1 cellular context compared by ENCODE assay signal in the genomic region with DNA sequence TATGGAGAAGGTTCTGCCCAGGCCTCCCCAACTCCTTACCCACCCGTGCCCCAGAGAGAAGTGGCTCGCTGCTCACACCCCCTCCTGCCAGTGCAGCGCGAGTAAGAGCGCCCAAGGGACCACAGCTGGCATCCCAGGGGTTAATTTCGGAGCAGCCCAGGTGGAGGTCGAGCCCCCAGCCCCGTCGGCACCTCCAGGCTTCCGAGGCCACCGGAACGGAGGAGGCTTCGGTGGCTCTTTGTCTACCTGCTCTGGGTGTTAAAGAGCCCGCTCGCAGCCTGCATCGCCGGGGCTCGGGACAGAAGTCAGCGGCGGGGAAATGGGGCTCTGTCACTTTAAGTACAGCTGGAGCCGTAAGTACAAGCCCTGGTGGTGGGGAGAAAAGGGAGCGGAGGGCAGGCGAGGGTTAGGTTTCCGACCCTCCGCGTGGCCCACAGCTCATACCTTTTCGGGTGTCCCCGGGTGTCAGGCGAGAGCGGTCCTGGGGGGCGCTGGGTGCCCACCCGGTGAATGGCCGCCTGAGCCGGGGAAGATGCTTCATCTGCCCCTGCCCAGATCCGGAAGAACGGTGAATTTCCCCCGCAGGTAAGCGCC.
TF ChIP-seq lines count a peak whose summit lies in the region.

No MANE protein-coding gene starts in this region.

TF ChIP-seq in H1, 55 proteins besides CTCF, POLR2A, EP300 and RAD21 (continued from another document):
- TF ChIP-seq ASH2L (IDR thresholded peaks at IDR 0.05; ENCODE audit: low read length): peak; percentile 8
- no peak for TF ChIP-seq RFX5 (IDR thresholded peaks at IDR 0.05; ENCODE audit: borderline replicate concordance, low read depth, low read length)
- no peak for TF ChIP-seq YY1 (IDR thresholded peaks at IDR 0.05; ENCODE audit: low read depth, low read length)
- no peak for TF ChIP-seq CEBPB (IDR thresholded peaks at IDR 0.05; ENCODE audit: low read depth, low read length)
- no peak for TF ChIP-seq EZH2 (IDR thresholded peaks at IDR 0.05; ENCODE audit: low read depth, low read length, severe bottlenecking)
- TF ChIP-seq HDAC2 (IDR thresholded peaks at IDR 0.05; ENCODE audit: borderline replicate concordance in 1 of 2, low read depth in 2 of 2, low read length in 2 of 2): no peak
- TF ChIP-seq KDM4A (IDR thresholded peaks at IDR 0.05; ENCODE audit: low read depth, low read length, severe bottlenecking): peak; percentile 59
- 0 out of 4 replicates have a peak, but pooled peaks have one; percentile 27 to 66 for TF ChIP-seq SIN3A (conservative IDR thresholded peaks at IDR 0.05 in 1 of 2, IDR thresholded peaks at IDR 0.05 in 1 of 2; ENCODE audit: low read depth in 1 of 2, low read length in 2 of 2)
- no peak for TF ChIP-seq KDM5A (IDR thresholded peaks at IDR 0.05; ENCODE audit: low read length)
- TF ChIP-seq TAF1 (IDR thresholded peaks at IDR 0.05; ENCODE audit: low read depth, low read length): 0 out of 2 replicates have a peak, but pooled peaks have one; percentile 31
- TF ChIP-seq, protein P1, sequence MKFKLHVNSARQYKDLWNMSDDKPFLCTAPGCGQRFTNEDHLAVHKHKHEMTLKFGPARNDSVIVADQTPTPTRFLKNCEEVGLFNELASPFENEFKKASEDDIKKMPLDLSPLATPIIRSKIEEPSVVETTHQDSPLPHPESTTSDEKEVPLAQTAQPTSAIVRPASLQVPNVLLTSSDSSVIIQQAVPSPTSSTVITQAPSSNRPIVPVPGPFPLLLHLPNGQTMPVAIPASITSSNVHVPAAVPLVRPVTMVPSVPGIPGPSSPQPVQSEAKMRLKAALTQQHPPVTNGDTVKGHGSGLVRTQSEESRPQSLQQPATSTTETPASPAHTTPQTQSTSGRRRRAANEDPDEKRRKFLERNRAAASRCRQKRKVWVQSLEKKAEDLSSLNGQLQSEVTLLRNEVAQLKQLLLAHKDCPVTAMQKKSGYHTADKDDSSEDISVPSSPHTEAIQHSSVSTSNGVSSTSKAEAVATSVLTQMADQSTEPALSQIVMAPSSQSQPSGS (IDR thresholded peaks at IDR 0.05; ENCODE audit: low read length): no peak
- TF ChIP-seq CBX8 (IDR thresholded peaks at IDR 0.05; ENCODE audit: borderline replicate concordance, low read depth, low read length): no peak
- TF ChIP-seq, protein P2, sequence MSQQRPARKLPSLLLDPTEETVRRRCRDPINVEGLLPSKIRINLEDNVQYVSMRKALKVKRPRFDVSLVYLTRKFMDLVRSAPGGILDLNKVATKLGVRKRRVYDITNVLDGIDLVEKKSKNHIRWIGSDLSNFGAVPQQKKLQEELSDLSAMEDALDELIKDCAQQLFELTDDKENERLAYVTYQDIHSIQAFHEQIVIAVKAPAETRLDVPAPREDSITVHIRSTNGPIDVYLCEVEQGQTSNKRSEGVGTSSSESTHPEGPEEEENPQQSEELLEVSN (IDR thresholded peaks at IDR 0.05): 0 out of 2 replicates have a peak, but pooled peaks have one; percentile 26
- TF ChIP-seq, protein P3, sequence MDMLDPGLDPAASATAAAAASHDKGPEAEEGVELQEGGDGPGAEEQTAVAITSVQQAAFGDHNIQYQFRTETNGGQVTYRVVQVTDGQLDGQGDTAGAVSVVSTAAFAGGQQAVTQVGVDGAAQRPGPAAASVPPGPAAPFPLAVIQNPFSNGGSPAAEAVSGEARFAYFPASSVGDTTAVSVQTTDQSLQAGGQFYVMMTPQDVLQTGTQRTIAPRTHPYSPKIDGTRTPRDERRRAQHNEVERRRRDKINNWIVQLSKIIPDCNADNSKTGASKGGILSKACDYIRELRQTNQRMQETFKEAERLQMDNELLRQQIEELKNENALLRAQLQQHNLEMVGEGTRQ (IDR thresholded peaks at IDR 0.05; ENCODE audit: low read length): no peak
- TF ChIP-seq NANOG (IDR thresholded peaks at IDR 0.05; ENCODE audit: insufficient read depth, low read depth, low read length, poor library complexity, severe bottlenecking): no peak
- TF ChIP-seq ZNF274 (IDR thresholded peaks at IDR 0.05; ENCODE audit: borderline replicate concordance, extremely low read depth, low read length): no peak
- TF ChIP-seq, protein P4, sequence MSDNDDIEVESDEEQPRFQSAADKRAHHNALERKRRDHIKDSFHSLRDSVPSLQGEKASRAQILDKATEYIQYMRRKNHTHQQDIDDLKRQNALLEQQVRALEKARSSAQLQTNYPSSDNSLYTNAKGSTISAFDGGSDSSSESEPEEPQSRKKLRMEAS (IDR thresholded peaks at IDR 0.05): peak; percentile 61
- TF ChIP-seq, protein P5, sequence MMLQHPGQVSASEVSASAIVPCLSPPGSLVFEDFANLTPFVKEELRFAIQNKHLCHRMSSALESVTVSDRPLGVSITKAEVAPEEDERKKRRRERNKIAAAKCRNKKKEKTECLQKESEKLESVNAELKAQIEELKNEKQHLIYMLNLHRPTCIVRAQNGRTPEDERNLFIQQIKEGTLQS (IDR thresholded peaks at IDR 0.05; ENCODE audit: insufficient read depth, low read depth, low read length): no peak
- TF ChIP-seq MAFK (IDR thresholded peaks at IDR 0.05; ENCODE audit: low read depth, low read length): no peak
- TF ChIP-seq TAF7 (optimal IDR thresholded peaks at IDR 0.05; ENCODE audit: borderline replicate concordance, low read depth, low read length): peak; percentile 33
- no peak for TF ChIP-seq SIRT6 (IDR thresholded peaks at IDR 0.05; ENCODE audit: low read length)
- no peak; the same call in 1 of the 2 replicates for TF ChIP-seq RBBP5 (IDR thresholded peaks at IDR 0.05; ENCODE audit: borderline replicate concordance, low read depth, low read length)
- no peak for TF ChIP-seq CHD1 (IDR thresholded peaks at IDR 0.05; ENCODE audit: low read depth, low read length)
- TF ChIP-seq SUZ12 (IDR thresholded peaks at IDR 0.05; ENCODE audit: low read length): no peak
- TF ChIP-seq POU5F1 (IDR thresholded peaks at IDR 0.05; ENCODE audit: low read depth, low read length): no peak
- TF ChIP-seq JUN (IDR thresholded peaks at IDR 0.05; ENCODE audit: low read depth, low read length): no peak
- no peak for TF ChIP-seq HDAC6 (IDR thresholded peaks at IDR 0.05; ENCODE audit: low read depth, low read length)
- no peak for TF ChIP-seq SP1 (IDR thresholded peaks at IDR 0.05; ENCODE audit: low read depth, low read length)
- peak; percentile 43; the same call in 1 of the 2 replicates for TF ChIP-seq PHF8 (conservative IDR thresholded peaks at IDR 0.05; ENCODE audit: low read depth, low read length)
- no peak for TF ChIP-seq GTF2F1 (IDR thresholded peaks at IDR 0.05; ENCODE audit: borderline replicate concordance, low read depth, low read length)
- TF ChIP-seq NRF1 (IDR thresholded peaks at IDR 0.05; ENCODE audit: low read depth, low read length): no peak
- no peak for TF ChIP-seq POLR2AphosphoS5 (IDR thresholded peaks at IDR 0.05; ENCODE audit: low read depth, low read length)
- TF ChIP-seq, protein P6, sequence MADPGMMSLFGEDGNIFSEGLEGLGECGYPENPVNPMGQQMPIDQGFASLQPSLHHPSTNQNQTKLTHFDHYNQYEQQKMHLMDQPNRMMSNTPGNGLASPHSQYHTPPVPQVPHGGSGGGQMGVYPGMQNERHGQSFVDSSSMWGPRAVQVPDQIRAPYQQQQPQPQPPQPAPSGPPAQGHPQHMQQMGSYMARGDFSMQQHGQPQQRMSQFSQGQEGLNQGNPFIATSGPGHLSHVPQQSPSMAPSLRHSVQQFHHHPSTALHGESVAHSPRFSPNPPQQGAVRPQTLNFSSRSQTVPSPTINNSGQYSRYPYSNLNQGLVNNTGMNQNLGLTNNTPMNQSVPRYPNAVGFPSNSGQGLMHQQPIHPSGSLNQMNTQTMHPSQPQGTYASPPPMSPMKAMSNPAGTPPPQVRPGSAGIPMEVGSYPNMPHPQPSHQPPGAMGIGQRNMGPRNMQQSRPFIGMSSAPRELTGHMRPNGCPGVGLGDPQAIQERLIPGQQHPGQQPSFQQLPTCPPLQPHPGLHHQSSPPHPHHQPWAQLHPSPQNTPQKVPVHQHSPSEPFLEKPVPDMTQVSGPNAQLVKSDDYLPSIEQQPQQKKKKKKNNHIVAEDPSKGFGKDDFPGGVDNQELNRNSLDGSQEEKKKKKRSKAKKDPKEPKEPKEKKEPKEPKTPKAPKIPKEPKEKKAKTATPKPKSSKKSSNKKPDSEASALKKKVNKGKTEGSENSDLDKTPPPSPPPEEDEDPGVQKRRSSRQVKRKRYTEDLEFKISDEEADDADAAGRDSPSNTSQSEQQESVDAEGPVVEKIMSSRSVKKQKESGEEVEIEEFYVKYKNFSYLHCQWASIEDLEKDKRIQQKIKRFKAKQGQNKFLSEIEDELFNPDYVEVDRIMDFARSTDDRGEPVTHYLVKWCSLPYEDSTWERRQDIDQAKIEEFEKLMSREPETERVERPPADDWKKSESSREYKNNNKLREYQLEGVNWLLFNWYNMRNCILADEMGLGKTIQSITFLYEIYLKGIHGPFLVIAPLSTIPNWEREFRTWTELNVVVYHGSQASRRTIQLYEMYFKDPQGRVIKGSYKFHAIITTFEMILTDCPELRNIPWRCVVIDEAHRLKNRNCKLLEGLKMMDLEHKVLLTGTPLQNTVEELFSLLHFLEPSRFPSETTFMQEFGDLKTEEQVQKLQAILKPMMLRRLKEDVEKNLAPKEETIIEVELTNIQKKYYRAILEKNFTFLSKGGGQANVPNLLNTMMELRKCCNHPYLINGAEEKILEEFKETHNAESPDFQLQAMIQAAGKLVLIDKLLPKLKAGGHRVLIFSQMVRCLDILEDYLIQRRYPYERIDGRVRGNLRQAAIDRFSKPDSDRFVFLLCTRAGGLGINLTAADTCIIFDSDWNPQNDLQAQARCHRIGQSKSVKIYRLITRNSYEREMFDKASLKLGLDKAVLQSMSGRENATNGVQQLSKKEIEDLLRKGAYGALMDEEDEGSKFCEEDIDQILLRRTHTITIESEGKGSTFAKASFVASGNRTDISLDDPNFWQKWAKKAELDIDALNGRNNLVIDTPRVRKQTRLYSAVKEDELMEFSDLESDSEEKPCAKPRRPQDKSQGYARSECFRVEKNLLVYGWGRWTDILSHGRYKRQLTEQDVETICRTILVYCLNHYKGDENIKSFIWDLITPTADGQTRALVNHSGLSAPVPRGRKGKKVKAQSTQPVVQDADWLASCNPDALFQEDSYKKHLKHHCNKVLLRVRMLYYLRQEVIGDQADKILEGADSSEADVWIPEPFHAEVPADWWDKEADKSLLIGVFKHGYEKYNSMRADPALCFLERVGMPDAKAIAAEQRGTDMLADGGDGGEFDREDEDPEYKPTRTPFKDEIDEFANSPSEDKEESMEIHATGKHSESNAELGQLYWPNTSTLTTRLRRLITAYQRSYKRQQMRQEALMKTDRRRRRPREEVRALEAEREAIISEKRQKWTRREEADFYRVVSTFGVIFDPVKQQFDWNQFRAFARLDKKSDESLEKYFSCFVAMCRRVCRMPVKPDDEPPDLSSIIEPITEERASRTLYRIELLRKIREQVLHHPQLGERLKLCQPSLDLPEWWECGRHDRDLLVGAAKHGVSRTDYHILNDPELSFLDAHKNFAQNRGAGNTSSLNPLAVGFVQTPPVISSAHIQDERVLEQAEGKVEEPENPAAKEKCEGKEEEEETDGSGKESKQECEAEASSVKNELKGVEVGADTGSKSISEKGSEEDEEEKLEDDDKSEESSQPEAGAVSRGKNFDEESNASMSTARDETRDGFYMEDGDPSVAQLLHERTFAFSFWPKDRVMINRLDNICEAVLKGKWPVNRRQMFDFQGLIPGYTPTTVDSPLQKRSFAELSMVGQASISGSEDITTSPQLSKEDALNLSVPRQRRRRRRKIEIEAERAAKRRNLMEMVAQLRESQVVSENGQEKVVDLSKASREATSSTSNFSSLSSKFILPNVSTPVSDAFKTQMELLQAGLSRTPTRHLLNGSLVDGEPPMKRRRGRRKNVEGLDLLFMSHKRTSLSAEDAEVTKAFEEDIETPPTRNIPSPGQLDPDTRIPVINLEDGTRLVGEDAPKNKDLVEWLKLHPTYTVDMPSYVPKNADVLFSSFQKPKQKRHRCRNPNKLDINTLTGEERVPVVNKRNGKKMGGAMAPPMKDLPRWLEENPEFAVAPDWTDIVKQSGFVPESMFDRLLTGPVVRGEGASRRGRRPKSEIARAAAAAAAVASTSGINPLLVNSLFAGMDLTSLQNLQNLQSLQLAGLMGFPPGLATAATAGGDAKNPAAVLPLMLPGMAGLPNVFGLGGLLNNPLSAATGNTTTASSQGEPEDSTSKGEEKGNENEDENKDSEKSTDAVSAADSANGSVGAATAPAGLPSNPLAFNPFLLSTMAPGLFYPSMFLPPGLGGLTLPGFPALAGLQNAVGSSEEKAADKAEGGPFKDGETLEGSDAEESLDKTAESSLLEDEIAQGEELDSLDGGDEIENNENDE (IDR thresholded peaks at IDR 0.05; ENCODE audit: insufficient replicate concordance, low read length): no peak
- TF ChIP-seq BCL11A (IDR thresholded peaks at IDR 0.05; ENCODE audit: low read depth in 2 of 2, low read length in 2 of 2): no peak
- no peak for TF ChIP-seq BRCA1 (IDR thresholded peaks at IDR 0.05; ENCODE audit: low read depth, low read length)
- 0 out of 2 replicates have a peak, but pooled peaks have one; percentile 22 for TF ChIP-seq BACH1 (IDR thresholded peaks at IDR 0.05; ENCODE audit: low read length)
- no peak for TF ChIP-seq EGR1 (IDR thresholded peaks at IDR 0.05; ENCODE audit: borderline replicate concordance, low read depth, low read length)
- no peak for TF ChIP-seq TEAD4 (IDR thresholded peaks at IDR 0.05; ENCODE audit: low read depth, low read length)
- no peak for TF ChIP-seq CBX5 (IDR thresholded peaks at IDR 0.05; ENCODE audit: low read depth, low read length)
- TF ChIP-seq SAP30 (IDR thresholded peaks at IDR 0.05; ENCODE audit: insufficient read depth, insufficient replicate concordance, low read length): peak; percentile 34
- no peak for TF ChIP-seq GABPA (IDR thresholded peaks at IDR 0.05; ENCODE audit: borderline replicate concordance, insufficient read depth, low read length)
- no peak for TF ChIP-seq SRF (IDR thresholded peaks at IDR 0.05; ENCODE audit: low read depth, low read length)
- TF ChIP-seq SIX5 (IDR thresholded peaks at IDR 0.05; ENCODE audit: low read depth, low read length): no peak
- no peak for TF ChIP-seq CREB1 (IDR thresholded peaks at IDR 0.05)
- no peak for TF ChIP-seq RNF2 (IDR thresholded peaks at IDR 0.05; ENCODE audit: borderline replicate concordance, low read depth, low read length, missing control alignments, poor library complexity, severe bottlenecking)
- no peak for TF ChIP-seq RXRA (IDR thresholded peaks at IDR 0.05; ENCODE audit: insufficient read depth, low read depth, low read length)
- TF ChIP-seq CHD2 (IDR thresholded peaks at IDR 0.05; ENCODE audit: low read length): no peak
- TF ChIP-seq KDM1A (IDR thresholded peaks at IDR 0.05; ENCODE audit: borderline replicate concordance, low read length): no peak
- no peak for TF ChIP-seq SP2 (IDR thresholded peaks at IDR 0.05; ENCODE audit: low read length)
